ENCODE assay signal across 8 cellular contexts in the genomic region with DNA sequence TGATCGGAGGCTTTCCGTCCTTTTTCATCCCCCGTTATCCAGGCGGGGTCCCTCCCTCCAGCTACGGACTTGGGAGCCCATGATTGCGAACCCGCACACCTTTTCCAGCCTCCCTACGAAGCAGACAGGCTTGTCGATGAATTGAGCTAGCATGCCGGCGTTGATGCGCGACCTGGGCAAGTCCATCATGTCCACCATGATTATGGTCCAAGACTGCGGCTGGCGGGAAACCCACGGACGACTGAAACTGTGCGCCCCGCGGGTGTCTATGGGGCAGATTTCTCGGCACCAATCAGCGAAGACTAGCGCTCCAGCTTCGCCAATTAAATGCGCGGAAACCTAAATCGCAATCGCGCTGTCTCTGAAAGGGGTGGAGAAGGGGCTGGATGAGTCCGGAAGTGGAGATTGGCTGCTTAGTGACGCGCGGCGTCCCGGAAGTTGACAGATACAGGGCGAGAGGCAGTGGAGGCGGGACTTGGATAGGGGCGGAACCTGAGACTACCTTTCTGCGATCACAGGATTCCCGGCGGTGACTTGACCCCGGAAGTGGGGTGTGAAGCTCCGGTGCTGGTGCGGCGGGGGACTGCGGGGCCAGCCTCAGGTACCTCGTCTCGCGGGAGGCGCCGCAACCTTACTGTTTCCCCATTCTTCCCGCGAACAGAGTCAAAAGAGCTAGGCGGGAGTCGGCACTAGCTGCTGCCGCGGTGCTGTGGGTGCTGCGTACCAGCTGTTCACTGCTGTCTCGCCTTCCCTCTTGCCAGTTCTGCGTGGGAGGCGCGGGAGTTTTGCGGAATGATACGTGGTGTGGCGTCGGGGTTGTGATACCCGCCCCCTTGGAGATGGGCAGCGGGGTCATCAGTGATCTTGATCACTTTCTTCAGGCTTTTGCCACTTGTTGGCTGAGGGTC. TPM values are rescaled to one million over a fixed set of nuclear protein-coding genes. Genes with fewer than 3 reads are reported as not detected.
DNase-seq lines count a peak whose midpoint lies in the region; ATAC-seq and TF ChIP-seq lines count a peak whose summit lies in the region.

A gene (plus strand): TSS at position 532 of the 908 bp plus-strand sequence. CDS start 32,620 bp downstream, outside the sequence.

- no peaks in the 10 kb centered on the region for H3K36me3 ChIP-seq in ascending aorta
- H3K36me3 ChIP-seq in uterus, result no peaks in the 10 kb centered on the region

- under 1% methylated on average over 68 of the region's 68 CpGs for WGBS in right cardiac atrium

- TF ChIP-seq CTCF in ascending aorta (IDR thresholded peaks at IDR 0.05), result no peak
- TF ChIP-seq CTCF in uterus (IDR thresholded peaks at IDR 0.05), result no peak

- peak within 1 kb of the TSS; percentile 90 for H3K4me3 Mint-ChIP-seq in T-helper 2 cell treated with Interferon-gamma antibody and Interleukin-4, amounts not matched to agents 5 μg/mL and 100 μg/mL, for 36 hours

- H3K36me3 Mint-ChIP-seq in T-helper 2 cell treated with Interferon-gamma antibody and Interleukin-4, amounts not matched to agents 5 μg/mL and 100 μg/mL, for 36 hours (ENCODE audit: low read depth), result peaks cover 23% of the 10 kb centered on the region

- H3K27ac Mint-ChIP-seq in T-helper 2 cell treated with Interferon-gamma antibody and Interleukin-4, amounts not matched to agents 5 μg/mL and 100 μg/mL, for 36 hours, result peak within 1 kb of the TSS; percentile 94

- H3K27me3 ChIP-seq in ascending aorta (no peaks in the 10 kb centered on the region), right cardiac atrium (ENCODE audit: control insufficient read depth, insufficient read depth) (no peaks in the 10 kb centered on the region), uterus (no peaks in the 10 kb centered on the region)

- DNase-seq in NCI-H1930 (lab: John Stamatoyannopoulos, UW) (peak; percentile 96 to 98), ascending aorta (ENCODE audit: low spot score in 2 of 2) (peak; percentile 98 to 99), right cardiac atrium (peak; percentile 98 to 99 (median 98)), pulmonary artery endothelial cell (ENCODE audit: low read depth, low spot score) (peak; percentile 95), uterus (peak; percentile 98 to 99)
- peak; percentile 99 for DNase-seq in T-helper 2 cell treated with Interferon-gamma antibody and Interleukin-4, amounts not matched to agents 5 μg/mL and 100 μg/mL, for 36 hours (ENCODE audit: low spot score)

- H3K9me3 Mint-ChIP-seq in T-helper 2 cell treated with Interferon-gamma antibody and Interleukin-4, amounts not matched to agents 5 μg/mL and 100 μg/mL, for 36 hours, result no peaks in the 10 kb centered on the region

- no peaks in the 10 kb centered on the region for H3K27me3 Mint-ChIP-seq in T-helper 2 cell treated with Interferon-gamma antibody and Interleukin-4, amounts not matched to agents 5 μg/mL and 100 μg/mL, for 36 hours (ENCODE audit: low read depth)

- H3K4me1 ChIP-seq in ascending aorta, result peaks cover 0 to 9% of the 10 kb centered on the region in 2 donors
- no peaks in the 10 kb centered on the region for H3K4me1 ChIP-seq in right cardiac atrium (ENCODE audit: control insufficient read depth, insufficient read depth, low read length)
- no peaks in the 10 kb centered on the region for H3K4me1 ChIP-seq in uterus

- H3K4me3 ChIP-seq in ascending aorta, result peak within 1 kb of the TSS; percentile 77 to 84
- peak within 1 kb of the TSS; percentile 83 for H3K4me3 ChIP-seq in right cardiac atrium (ENCODE audit: low read length)
- peak within 1 kb of the TSS; percentile 63 to 87 for H3K4me3 ChIP-seq in uterus

- ATAC-seq in GM18502 (IDR thresholded peaks at IDR 0.05; ENCODE audit: poor library complexity, unreplicated experiment) (peak; percentile 98), HG02970 (IDR thresholded peaks at IDR 0.05; ENCODE audit: low FRiP score, unreplicated experiment) (peak; percentile 98), right cardiac atrium (peak; percentile 100)

- peak; percentile 69 to 80 for TF ChIP-seq POLR2A in uterus (IDR thresholded peaks at IDR 0.05)

- peaks cover 35% of the 10 kb centered on the region for H3K4me1 Mint-ChIP-seq in T-helper 2 cell treated with Interferon-gamma antibody and Interleukin-4, amounts not matched to agents 5 μg/mL and 100 μg/mL, for 36 hours (ENCODE audit: low read depth)

- H3K27ac ChIP-seq in ascending aorta, result peak within 1 kb of the TSS; percentile 86 to 90
- H3K27ac ChIP-seq in right cardiac atrium (ENCODE audit: low read length), result peak within 1 kb of the TSS; percentile 62
- H3K27ac ChIP-seq in uterus, result peak within 1 kb of the TSS; percentile 88 to 89

- no peaks in the 10 kb centered on the region for H3K9me3 ChIP-seq in ascending aorta
- H3K9me3 ChIP-seq in right cardiac atrium (ENCODE audit: control insufficient read depth, low read length), result no peaks in the 10 kb centered on the region
- no peaks in the 10 kb centered on the region for H3K9me3 ChIP-seq in uterus

- intact Hi-C loops in ascending aorta (cut with DNase I), result loop anchor here (1.0 to 10.0 kb wide), 6 partner anchors 40 to 933 kb away; a partner anchor contains a TSS
- intact Hi-C loops in right cardiac atrium (cut with DNase I), result no loop called here
- intact Hi-C loops in uterus (cut with DNase I; ENCODE audit: low total_unique reads), result no loop called here

RNA-seq across cellular contexts. Expression of the gene that starts here (rescaled TPM):
- total RNA-seq in ascending aorta, result 17.7 TPM
- 10 to 100 TPM; 12.1 to 14.6 (median 13.6) TPM for total RNA-seq in right cardiac atrium
- polyA plus RNA-seq in right cardiac atrium, result 8.0 TPM
- 4.6 and 5.5 TPM in 2 replicates for total RNA-seq in pulmonary artery endothelial cell
- total RNA-seq in uterus, result 10 to 100 TPM in 3 of 4 donors, 1 to 10 TPM in 1; 1.3 to 32.9 (median 15.3) TPM

Comparison
In these comparisons a context has a peak if more than half of its experiments do, and no peak if none do; other contexts are left out.
1. Peak in every context shown above with its lines: DNase-seq, ATAC-seq, H3K4me3 ChIP-seq and H3K27ac ChIP-seq.